ENCODE assay signal across 1 cellular context in genomic region chr16:31105677-31106213, GRCh38.
TF ChIP-seq lines count a peak whose summit lies in the region.

No MANE protein-coding gene starts in this region.

TF ChIP-seq in IMR-90, 13 proteins besides CTCF, POLR2A, EP300 and RAD21:
- TF ChIP-seq MAFK (IDR thresholded peaks at IDR 0.05; ENCODE audit: low read depth, low read length) (no peak), SMC3 (IDR thresholded peaks at IDR 0.05; ENCODE audit: low read depth, low read length) (no peak), CHD1 (IDR thresholded peaks at IDR 0.05; ENCODE audit: low read depth, low read length) (no peak), BHLHE40 (IDR thresholded peaks at IDR 0.05; ENCODE audit: low read depth, low read length) (0 out of 2 replicates have a peak, but pooled peaks have one; percentile 21), CEBPB (IDR thresholded peaks at IDR 0.05; ENCODE audit: low read depth, low read length) (no peak), RCOR1 (IDR thresholded peaks at IDR 0.05; ENCODE audit: insufficient replicate concordance, low read length) (no peak), FOS (IDR thresholded peaks at IDR 0.05; ENCODE audit: low read depth, low read length) (no peak)
